In genomic region chr4:21790437-21791029, GRCh38 we compare ENCODE assay signal across 9 cellular contexts.
DNase-seq lines count a peak whose midpoint lies in the region; ATAC-seq and TF ChIP-seq lines count a peak whose summit lies in the region.
"Had no signal": no experiment of that assay in that cellular context is flagged by ENCODE, and none has a peak within 500 bp of the region (broad histone marks: within the 10 kb centered on the region; RNA-seq: fewer than 3 reads in every experiment).

No MANE protein-coding gene starts in this region.

- H3K4me1 ChIP-seq in HCT116 (ENCODE audit: control insufficient read depth in 1 of 2, insufficient read depth in 2 of 2, low read length in 2 of 2) (no peaks in the 10 kb centered on the region), liver (ENCODE audit: control insufficient read depth in 4 of 4, insufficient read depth in 4 of 4, low read length in 3 of 4) (peaks cover 0 to 2% (median 0%) of the 10 kb centered on the region in 4 donors)

- H3K9me3 ChIP-seq in HCT116 (ENCODE audit: control insufficient read depth in 1 of 2, insufficient read depth in 1 of 2, low read depth in 1 of 2, low read length in 2 of 2) (no peaks in the 10 kb centered on the region), liver (ENCODE audit: control insufficient read depth in 4 of 4, low read length in 3 of 4) (no peaks in the 10 kb centered on the region)
- H3K9me3 ChIP-seq in CD4-positive, alpha-beta T cell (ENCODE audit: control insufficient read depth, low read length): no peaks in the 10 kb centered on the region

- no peak for ATAC-seq in HCT116
- ATAC-seq in WTC11: no peak
- no peak for ATAC-seq in HG03460 (IDR thresholded peaks at IDR 0.05; ENCODE audit: unreplicated experiment)
- ATAC-seq in CD4-positive, alpha-beta T cell (ENCODE audit: poor library complexity): no peak

- H3K4me1 Mint-ChIP-seq in WTC11: peaks cover 7% of the 10 kb centered on the region
- no peaks in the 10 kb centered on the region for H3K4me1 Mint-ChIP-seq in CD4-positive, alpha-beta T cell (ENCODE audit: low read depth)

- intact Hi-C loops in HCT116 (cut with micrococcal nuclease): loop anchor here (2.0 to 10.0 kb wide), 2 partner anchors 824 to 900 kb away; no protein-coding TSS in a partner anchor
- intact Hi-C loops in CD4-positive, alpha-beta T cell (cut with DNase I, micrococcal nuclease): loop anchor here in 1 of 2 experiments (10.0 kb wide), 1 partner anchor 594 kb away; no protein-coding TSS in a partner anchor

- RAD21 ChIA-PET in HCT116 (lab: Charles Lee; ENCODE audit: low non-redundant PET in 1 of 2, low total read pairs in 2 of 2, uncharacterized antibody in 2 of 2, unreplicated experiment in 2 of 2): no interaction called here

- peak; percentile 34; the same call in 1 of the 2 replicates for TF ChIP-seq CTCF in BJ (IDR thresholded peaks at IDR 0.05; ENCODE audit: insufficient read depth, low read depth, low read length)
- TF ChIP-seq CTCF in HCT116 (IDR thresholded peaks at IDR 0.05 in 2 of 3, conservative IDR thresholded peaks at IDR 0.05 in 1 of 3; ENCODE audit: borderline replicate concordance in 1 of 3, insufficient read depth in 1 of 3, low read depth in 2 of 3, low read length in 2 of 3): peak; percentile 22 to 64 (median 40); a peak in 4 of 6 replicates
- peak; percentile 63 for TF ChIP-seq CTCF in WTC11 (IDR thresholded peaks at IDR 0.05)
- peak; percentile 25 for TF ChIP-seq CTCF in liver (IDR thresholded peaks at IDR 0.05; ENCODE audit: low read depth, low read length, missing input control)
- no peak for TF ChIP-seq CTCF in CD4-positive, alpha-beta T cell (IDR thresholded peaks at IDR 0.05)

- no peaks in the 10 kb centered on the region for H3K27me3 ChIP-seq in BJ (ENCODE audit: control insufficient read depth, insufficient read depth, low read length)
- no peaks in the 10 kb centered on the region for H3K27me3 ChIP-seq in HCT116 (ENCODE audit: insufficient read depth, low read length)
- H3K27me3 ChIP-seq in liver (ENCODE audit: control insufficient read depth in 4 of 4, insufficient read depth in 4 of 4, low read length in 3 of 4): no peaks in the 10 kb centered on the region
- no peaks in the 10 kb centered on the region for H3K27me3 ChIP-seq in CD4-positive, alpha-beta T cell (ENCODE audit: control insufficient read depth, insufficient read depth, low read length)

- CTCF ChIA-PET in BJ (lab: Yijun Ruan, JAX): interaction anchor here (0.5 to 8.0 kb wide), 29 partner anchors 8 to 1496 kb away, joined by 3 to 272 read pairs (median 4); partner anchors contain the start of gene GBA3
- CTCF ChIA-PET in HCT116 (lab: Charles Lee): interaction anchor here (0.7 to 2.8 kb wide), 3 partner anchors 444 to 598 kb away, joined by 3 to 54 read pairs (median 3); no protein-coding TSS in a partner anchor
- CTCF ChIA-PET in WTC11 (lab: Charles Lee): interaction anchor here (0.7 to 3.9 kb wide), 12 partner anchors 158 to 817 kb away, joined by 3 to 94 read pairs (median 8); partner anchors contain the start of gene KCNIP4
- CTCF ChIA-PET in CD4-positive, alpha-beta T cell (lab: Charles Lee): interaction anchor here (0.6 kb wide), 2 partner anchors 17 to 25 kb away, joined by 3 to 4 read pairs; no protein-coding TSS in a partner anchor

- no peaks in the 10 kb centered on the region for H3K36me3 ChIP-seq in BJ (ENCODE audit: control insufficient read depth, insufficient read depth, low read length)
- H3K36me3 ChIP-seq in HCT116 (ENCODE audit: control insufficient read depth in 1 of 2, insufficient read depth in 2 of 2, low read length in 2 of 2): no peaks in the 10 kb centered on the region
- no peaks in the 10 kb centered on the region for H3K36me3 ChIP-seq in liver (ENCODE audit: control insufficient read depth in 4 of 4, insufficient read depth in 3 of 4, low read depth in 1 of 4, low read length in 3 of 4)

- H3K27ac ChIP-seq in HCT116 (ENCODE audit: low read depth, low read length) (no peak overlapping the region), liver (ENCODE audit: low read depth in 1 of 2, low read length in 2 of 2) (no peak overlapping the region)
- no peak overlapping the region for H3K27ac ChIP-seq in CD4-positive, alpha-beta T cell (ENCODE audit: low read depth, low read length)
- H3K27ac ChIP-seq: HL-60 had no signal

- no peak for DNase-seq in BJ (ENCODE audit: low read depth)
- DNase-seq in HCT116 (ENCODE audit: low read depth, low spot score): peak; percentile 16
- no peak for DNase-seq in WTC11 (ENCODE audit: low spot score)
- no peak for DNase-seq in stimulated activated CD4-positive, alpha-beta T cell treated with anti-CD3 and anti-CD28 coated beads, Interleukin-2, amount 100 ng/mL, for 48 hours
- no peak for DNase-seq in CD4-positive, alpha-beta T cell
- DNase-seq in NCI-H187 (lab: John Stamatoyannopoulos, UW): no peak

- no peak overlapping the region for H3K9ac ChIP-seq in HCT116 (ENCODE audit: low read length)
- no peak overlapping the region for H3K9ac ChIP-seq in liver (ENCODE audit: low read depth in 1 of 2, low read length in 2 of 2)

- WGBS in liver: 36% methylated on average over 4 of the region's 4 CpGs

- H2AFZ ChIP-seq in HCT116 (ENCODE audit: low read depth, low read length, poor library complexity, severe bottlenecking): no peak overlapping the region

- TF ChIP-seq POLR2A in HCT116 (IDR thresholded peaks at IDR 0.05; ENCODE audit: borderline replicate concordance, extremely low read depth, insufficient read depth, insufficient read length): no peak

- no TSS peak for BruUV-seq in HCT116 (replicated peaks; lab: Mats Ljungman, UMichigan)

- H3K27ac Mint-ChIP-seq in WTC11: no peak overlapping the region
- no peak overlapping the region for H3K27ac Mint-ChIP-seq in CD4-positive, alpha-beta T cell

- no peaks in the 10 kb centered on the region for H3K79me2 ChIP-seq in HCT116 (ENCODE audit: insufficient read depth, low read length)

- H3K36me3 Mint-ChIP-seq in WTC11: no peaks in the 10 kb centered on the region
- no peaks in the 10 kb centered on the region for H3K36me3 Mint-ChIP-seq in CD4-positive, alpha-beta T cell (ENCODE audit: low read depth)

- no peaks in the 10 kb centered on the region for H3K9me2 ChIP-seq in HCT116 (ENCODE audit: insufficient read depth)

- POLR2A ChIA-PET in BJ (lab: Charles Lee) (interaction anchor here (0.7 kb wide), 1 partner anchor 401 kb away, joined by 4 read pairs; no protein-coding TSS in a partner anchor), HCT116 (lab: Charles Lee) (no interaction called here), WTC11 (lab: Charles Lee) (interaction anchor here (0.7 kb wide), 2 partner anchors 299 to 333 kb away, joined by 4 to 13 read pairs; no protein-coding TSS in a partner anchor)
- POLR2A ChIA-PET in CD4-positive, alpha-beta T cell (lab: Charles Lee): no interaction called here

- peaks cover 11% of the 10 kb centered on the region for H3K9me3 Mint-ChIP-seq in WTC11
- H3K9me3 Mint-ChIP-seq in CD4-positive, alpha-beta T cell: no peaks in the 10 kb centered on the region

- no peak overlapping the region for H3K4me2 ChIP-seq in HCT116 (ENCODE audit: low read length)

- TF ChIP-seq RAD21 in HCT116 (IDR thresholded peaks at IDR 0.05; ENCODE audit: low read depth): peak; percentile 57
- peak; percentile 61 to 62 for TF ChIP-seq RAD21 in liver (IDR thresholded peaks at IDR 0.05)

- no peaks in the 10 kb centered on the region for H3K27me3 Mint-ChIP-seq in WTC11 (ENCODE audit: low read depth)
- no peaks in the 10 kb centered on the region for H3K27me3 Mint-ChIP-seq in CD4-positive, alpha-beta T cell

- H3K4me3 ChIP-seq in BJ (ENCODE audit: low read depth, low read length) (no peak overlapping the region), HCT116 (replicated peaks in 1 of 2; ENCODE audit: low read depth in 1 of 2, low read length in 2 of 2) (no peak overlapping the region), liver (ENCODE audit: low read depth in 1 of 3, low read length in 3 of 3) (no peak overlapping the region)

- no peak overlapping the region for H3K4me3 Mint-ChIP-seq in WTC11
- no peak overlapping the region for H3K4me3 Mint-ChIP-seq in CD4-positive, alpha-beta T cell

- H4K20me1 ChIP-seq in HCT116 (ENCODE audit: insufficient read depth): no peaks in the 10 kb centered on the region

TF ChIP-seq in HCT116, 20 proteins besides CTCF, POLR2A, EP300 and RAD21 (continues in another document):
- no peak for TF ChIP-seq FOSL1 (IDR thresholded peaks at IDR 0.05; ENCODE audit: low read depth)

TF ChIP-seq in WTC11, 78 proteins besides CTCF, POLR2A, EP300 and RAD21 (continues in another document):
- TF ChIP-seq ZNF425 (CRISPR knock-in tag; conservative IDR thresholded peaks at IDR 0.05): no peak

TF ChIP-seq in liver, 16 proteins besides CTCF, POLR2A, EP300 and RAD21:
- TF ChIP-seq YY1 (IDR thresholded peaks at IDR 0.05) (no peak), NR2F2 (IDR thresholded peaks at IDR 0.05) (no peak), FOXA2 (IDR thresholded peaks at IDR 0.05) (no peak), HNF4G (IDR thresholded peaks at IDR 0.05) (no peak)

Comparison
In these comparisons a context has a peak if more than half of its experiments do, and no peak if none do; other contexts are left out.
1. POLR2A ChIA-PET loops: an anchor here in BJ (0.7 kb wide) and WTC11 (0.7 kb wide); none called in HCT116 and CD4-positive, alpha-beta T cell.